ENCODE assay signal across 7 cellular contexts in the genomic region with DNA sequence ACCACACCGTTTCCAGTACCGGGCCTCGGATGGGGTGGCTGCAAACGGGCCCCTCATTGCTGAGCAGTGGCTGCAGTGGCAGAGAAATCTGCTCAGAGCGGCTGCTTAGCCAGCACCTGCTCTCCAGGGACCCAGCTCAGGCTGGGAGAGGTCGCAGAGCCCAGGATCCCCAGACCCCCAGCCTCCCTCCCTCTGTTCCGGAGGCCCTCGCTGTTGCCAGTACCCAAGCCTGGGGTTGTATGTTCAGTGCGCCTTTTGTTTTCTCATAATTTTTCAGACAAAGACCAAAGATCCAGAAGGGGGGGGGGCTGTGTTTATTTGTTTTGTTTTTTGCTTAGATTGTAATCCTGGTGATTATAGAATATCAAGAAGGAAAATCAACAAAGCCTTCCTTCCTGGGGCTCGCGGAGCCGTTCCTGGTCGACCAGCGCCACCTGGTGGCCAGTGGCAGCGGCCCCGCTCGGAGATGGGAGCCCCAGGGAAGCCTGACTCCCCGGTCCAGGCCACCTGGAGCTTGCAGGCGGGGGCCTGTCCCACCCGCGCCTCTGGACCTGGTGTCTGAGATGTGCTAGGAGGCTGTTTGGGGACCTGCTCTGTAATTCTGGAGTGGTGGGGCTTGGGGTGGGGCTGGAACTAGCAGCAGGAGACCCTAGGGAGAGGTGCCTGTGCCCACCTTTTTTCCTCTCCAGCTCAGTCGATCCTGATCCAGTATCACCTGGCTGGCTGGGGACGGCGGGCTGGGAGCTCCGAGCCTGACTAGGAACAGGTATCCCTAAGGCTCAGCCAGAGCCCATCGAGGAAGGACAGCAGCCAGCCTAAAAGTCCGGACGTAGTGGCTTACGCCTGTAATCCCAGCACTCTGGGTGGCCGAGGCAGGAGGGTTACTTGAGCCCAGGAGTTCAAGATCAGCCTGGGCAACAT.
DNase-seq lines count a peak whose midpoint lies in the region; ATAC-seq, FAIRE-seq and TF ChIP-seq lines count a peak whose summit lies in the region.

No MANE protein-coding gene starts in this region.

- no peaks in the 10 kb centered on the region for H3K36me3 ChIP-seq in bronchial epithelial cell (ENCODE audit: control insufficient read depth, insufficient read depth, low read length)

- H3K27me3 ChIP-seq in bronchial epithelial cell (ENCODE audit: control insufficient read depth, insufficient read depth, low read length), result peaks cover 4% of the 10 kb centered on the region

- no peak overlapping the region for H3K4me3 ChIP-seq in bronchial epithelial cell (ENCODE audit: low read depth, low read length)

- DNase-seq in GM10248 (ENCODE audit: extremely low spot score) (peak; percentile 89), NCI-H1105 treated with DMSO at 0.1 percent for 48 hours (lab: John Stamatoyannopoulos, UW) (peak; percentile 65), bronchial epithelial cell (ENCODE audit: low read depth) (peak; percentile 8), left lobe of liver (ENCODE audit: low spot score) (peak; percentile 75)
- peak; percentile 50 for DNase-seq in activated CD4-positive, CD25-positive, alpha-beta regulatory T cell treated with anti-CD3 and anti-CD28 coated beads, Interleukin-2, amount 50 U/mL, for 16 hours (ENCODE audit: low read depth, low spot score)
- peak in 2 of 3 donors; percentile 40 to 66 for DNase-seq in stimulated activated CD4-positive, alpha-beta T cell treated with anti-CD3 and anti-CD28 coated beads, TNF-alpha, amount 100 ng/mL, for 1 hour (ENCODE audit: low read depth in 3 of 3, low spot score in 1 of 3)

- no peak for FAIRE-seq in bronchial epithelial cell (lab: Jason Lieb, UNC)

- CTCF ChIA-PET in GM10248 (lab: Yijun Ruan, JAX), result interaction anchor here (0.7 to 3.4 kb wide), 13 partner anchors 11 to 946 kb away, joined by 3 to 36 read pairs (median 4); partner anchors contain the start of gene DNAJC11

- POLR2A ChIA-PET in GM10248 (lab: Yijun Ruan, JAX), result no interaction called here

- peak; percentile 98 for TF ChIP-seq CTCF in GM10248 (IDR thresholded peaks at IDR 0.05; ENCODE audit: control extremely low read depth, extremely low read depth, low read depth, missing control alignments)
- peak; percentile 91 for TF ChIP-seq CTCF in bronchial epithelial cell (IDR thresholded peaks at IDR 0.05; ENCODE audit: insufficient read depth, low read length, severe bottlenecking)

- ATAC-seq in left lobe of liver, result peak; percentile 77
- no peak for ATAC-seq in GM19328 (IDR thresholded peaks at IDR 0.05; ENCODE audit: unreplicated experiment)

Comparison
In these comparisons a context has a peak if more than half of its experiments do, and no peak if none do; other contexts are left out.
1. DNase-seq: peak in every context shown above with its lines; median percentile 89 in GM10248; 75 in left lobe of liver; 65 in NCI-H1105 treated with DMSO at 0.1 percent for 48 hours; 53 in stimulated activated CD4-positive, alpha-beta T cell treated with anti-CD3 and anti-CD28 coated beads, TNF-alpha, amount 100 ng/mL, for 1 hour; 50 in activated CD4-positive, CD25-positive, alpha-beta regulatory T cell treated with anti-CD3 and anti-CD28 coated beads, Interleukin-2, amount 50 U/mL, for 16 hours; 8 in bronchial epithelial cell.